In genomic region chr5:142913728-142914338, GRCh38 we compare ENCODE assay signal across 1 cellular context.
TF ChIP-seq lines count a peak whose summit lies in the region.

No MANE protein-coding gene starts in this region.

TF ChIP-seq in WTC11, 78 proteins besides CTCF, POLR2A, EP300 and RAD21 (continued from another document):
- TF ChIP-seq MLX (CRISPR knock-in tag; IDR thresholded peaks at IDR 0.05) (no peak), ZSCAN18 (CRISPR knock-in tag; IDR thresholded peaks at IDR 0.05) (no peak), KAT7 (CRISPR knock-in tag; IDR thresholded peaks at IDR 0.05; ENCODE audit: borderline replicate concordance) (no peak)
